31 cellular contexts compared by ENCODE assay signal in genomic region chr17:79232957-79233356, GRCh38.
"Had no signal": no experiment of that assay in that cellular context is flagged by ENCODE, and none has a peak within 500 bp of the region (broad histone marks: within the 10 kb centered on the region; RNA-seq: fewer than 3 reads in every experiment).

No MANE protein-coding gene starts in this region.

- H3K4me2 ChIP-seq: neural progenitor cell, smooth muscle cell had no signal

- H3K4me3 ChIP-seq: neural progenitor cell, ovary, psoas muscle, skin epidermis, smooth muscle cell, spleen, suprapubic skin, testis, tibial artery, transverse colon, upper lobe of right lung, uterus had no signal

- H3K27me3 ChIP-seq: neural progenitor cell, ovary, testis, transverse colon, upper lobe of right lung, uterus had no signal

- DNase-seq: natural killer cell; occipital lobe; ovary; posterior cingulate gyrus; psoas muscle; right cardiac atrium; spleen; stimulated activated CD4-positive, alpha-beta T cell treated with anti-CD3 and anti-CD28 coated beads, Interleukin-12 subunit alpha, Interleukin-12 subunit beta, amount 100 ng/mL, for 4 hours; stimulated activated CD4-positive, alpha-beta T cell treated with anti-CD3 and anti-CD28 coated beads, Interleukin-1b, Interleukin-23, amount 100 ng/mL, for 48 hours; stimulated activated CD4-positive, alpha-beta T cell treated with anti-CD3 and anti-CD28 coated beads, Interleukin-4, amount 100 ng/mL, for 1 hour; stimulated activated CD4-positive, alpha-beta T cell treated with anti-CD3 and anti-CD28 coated beads, Interleukin-4, amount 100 ng/mL, for 4 hours; stimulated activated CD8-positive, alpha-beta memory T cell treated with anti-CD3 and anti-CD28 coated beads, Interleukin-4, amount 100 ng/mL, for 48 hours; stimulated activated naive CD4-positive, alpha-beta T cell; stimulated activated naive CD8-positive, alpha-beta T cell treated with anti-CD3 and anti-CD28 coated beads, Interleukin-15, amount 100 ng/mL, for 72 hours; stimulated activated naive CD8-positive, alpha-beta T cell treated with anti-CD3 and anti-CD28 coated beads, Interleukin-15, Interleukin-2, amounts not matched to agents 100 U/mL and 50 U/mL, for 24 hours; substantia nigra; testis; tibial artery; transverse colon; upper lobe of right lung; uterus had no signal

- ATAC-seq: natural killer cell; psoas muscle; right cardiac atrium; sciatic nerve; stimulated activated memory B cell treated with anti-CD40 and anti-IgM and Interleukin-4, amounts not matched to agents 10 μg/mL and 1 μg/mL and 100 μg/mL, for 72 hours; stimulated activated naive CD8-positive, alpha-beta T cell treated with anti-CD3 and anti-CD28 coated beads, Interleukin-15, amount 100 ng/mL, for 72 hours; stimulated activated naive CD8-positive, alpha-beta T cell treated with anti-CD3 and anti-CD28 coated beads, Interleukin-15, Interleukin-2, amounts not matched to agents 100 U/mL and 50 U/mL, for 24 hours; upper lobe of right lung had no signal

- H3K4me1 Mint-ChIP-seq: natural killer cell; nephron; neural progenitor cell; stimulated activated memory B cell treated with anti-CD40 and anti-IgM and Interleukin-4, amounts not matched to agents 10 μg/mL and 1 μg/mL and 100 μg/mL, for 72 hours; stimulated activated naive CD8-positive, alpha-beta T cell treated with anti-CD3 and anti-CD28 coated beads, Interleukin-15, amount 100 ng/mL, for 72 hours had no signal

- H3K27ac Mint-ChIP-seq: natural killer cell; nephron; neural progenitor cell; progenitor cell of endocrine pancreas; stimulated activated memory B cell treated with anti-CD40 and anti-IgM and Interleukin-4, amounts not matched to agents 10 μg/mL and 1 μg/mL and 100 μg/mL, for 72 hours; type B pancreatic cell had no signal

- H3K27ac ChIP-seq: neural progenitor cell, ovary, parathyroid adenoma, psoas muscle, skin epidermis, spleen, suprapubic skin, testis, tibial artery, transverse colon, upper lobe of right lung, uterus had no signal

- H3K36me3 ChIP-seq: neural progenitor cell, ovary, spleen, suprapubic skin, tibial artery, transverse colon, upper lobe of right lung, uterus had no signal

- H3K4me1 ChIP-seq: neural progenitor cell, parathyroid adenoma, psoas muscle, spleen, testis, tibial artery, transverse colon, upper lobe of right lung, uterus had no signal

- H3K79me2 ChIP-seq: parathyroid adenoma had no signal

- H3K9ac ChIP-seq: neural progenitor cell, parathyroid adenoma had no signal

- H3K4me3 Mint-ChIP-seq: natural killer cell; nephron; neural progenitor cell; stimulated activated memory B cell treated with anti-CD40 and anti-IgM and Interleukin-4, amounts not matched to agents 10 μg/mL and 1 μg/mL and 100 μg/mL, for 72 hours; stimulated activated naive CD8-positive, alpha-beta T cell treated with anti-CD3 and anti-CD28 coated beads, Interleukin-15, amount 100 ng/mL, for 72 hours; type B pancreatic cell had no signal

- H3K9me3 Mint-ChIP-seq: natural killer cell; nephron; neural progenitor cell; stimulated activated memory B cell treated with anti-CD40 and anti-IgM and Interleukin-4, amounts not matched to agents 10 μg/mL and 1 μg/mL and 100 μg/mL, for 72 hours; stimulated activated naive CD8-positive, alpha-beta T cell treated with anti-CD3 and anti-CD28 coated beads, Interleukin-15, amount 100 ng/mL, for 72 hours; type B pancreatic cell had no signal

- H3K27me3 Mint-ChIP-seq: stimulated activated naive CD8-positive, alpha-beta T cell treated with anti-CD3 and anti-CD28 coated beads, Interleukin-15, amount 100 ng/mL, for 72 hours had no signal

- H3K36me3 Mint-ChIP-seq: natural killer cell; neural progenitor cell; stimulated activated memory B cell treated with anti-CD40 and anti-IgM and Interleukin-4, amounts not matched to agents 10 μg/mL and 1 μg/mL and 100 μg/mL, for 72 hours; type B pancreatic cell had no signal

- H3K9me3 ChIP-seq: ovary, psoas muscle, suprapubic skin, testis, tibial artery, transverse colon, upper lobe of right lung, uterus had no signal

- H2AFZ ChIP-seq: neural progenitor cell, parathyroid adenoma had no signal
